In the genomic region with DNA sequence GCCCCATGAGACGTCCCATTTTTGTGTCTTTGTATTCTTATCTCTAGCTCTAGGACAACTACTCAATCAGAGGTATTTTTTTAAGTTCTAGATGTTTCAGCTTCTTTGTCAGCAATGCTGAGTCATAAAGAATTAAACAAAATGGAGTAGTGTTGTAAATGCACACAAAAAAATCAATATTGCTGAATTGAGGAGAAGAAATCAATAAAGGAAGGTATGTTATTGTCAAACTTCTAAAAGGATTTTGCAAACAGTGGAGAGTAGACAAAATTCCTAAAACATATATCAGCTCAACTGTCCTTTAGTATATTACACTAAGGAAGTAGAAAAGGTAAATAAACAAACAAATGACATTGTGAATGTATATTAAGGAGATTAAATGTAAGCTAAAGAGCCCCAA, we compare ENCODE assay signal across 16 cellular contexts.
DNase-seq lines count a peak whose midpoint lies in the region; TF ChIP-seq lines count a peak whose summit lies in the region.
"Had no signal": no experiment of that assay in that cellular context is flagged by ENCODE, and none has a peak within 500 bp of the region (broad histone marks: within the 10 kb centered on the region; RNA-seq: fewer than 3 reads in every experiment).

No MANE protein-coding gene starts in this region.

- H3K4me1 ChIP-seq in esophagus muscularis mucosa, result no peaks in the 10 kb centered on the region
- H3K4me1 ChIP-seq: HAP-1 had no signal

- H3K27me3 ChIP-seq in esophagus muscularis mucosa, result no peaks in the 10 kb centered on the region
- H3K27me3 ChIP-seq: BLaER1 treated with 17β-estradiol and CSF1 and Interleukin-3, amounts not matched to agents 10 nM and 100 nM had no signal

- TF ChIP-seq POLR2A in esophagus muscularis mucosa (IDR thresholded peaks at IDR 0.05; ENCODE audit: low read depth), result no peak

- TF ChIP-seq EP300 in esophagus muscularis mucosa (IDR thresholded peaks at IDR 0.05), result no peak

- no peaks in the 10 kb centered on the region for H3K36me3 Mint-ChIP-seq in glutamatergic neuron (ENCODE audit: unreplicated experiment)
- H3K36me3 Mint-ChIP-seq in mesothelial cell of epicardium, result no peaks in the 10 kb centered on the region
- H3K36me3 Mint-ChIP-seq: CD8-positive, alpha-beta T cell had no signal

- TF ChIP-seq CTCF in glutamatergic neuron (IDR thresholded peaks at IDR 0.05; ENCODE audit: partially characterized antibody, unreplicated experiment) (no peak), esophagus muscularis mucosa (IDR thresholded peaks at IDR 0.05) (no peak), mesothelial cell of epicardium (IDR thresholded peaks at IDR 0.05; ENCODE audit: unreplicated experiment) (no peak)

- H3K4me1 Mint-ChIP-seq in glutamatergic neuron (ENCODE audit: low read depth, unreplicated experiment) (peaks cover 28% of the 10 kb centered on the region), mesothelial cell of epicardium (no peaks in the 10 kb centered on the region)
- H3K4me1 Mint-ChIP-seq: B cell had no signal

- intact Hi-C loops in esophagus muscularis mucosa (cut with DNase I), result no loop called here

- no peak overlapping the region for H3K4me3 ChIP-seq in esophagus muscularis mucosa
- H3K4me3 ChIP-seq: BLaER1 treated with 17β-estradiol and CSF1 and Interleukin-3, amounts not matched to agents 10 nM and 100 nM; HAP-1 had no signal

- H3K9me3 Mint-ChIP-seq in glutamatergic neuron (ENCODE audit: unreplicated experiment) (no peaks in the 10 kb centered on the region), mesothelial cell of epicardium (no peaks in the 10 kb centered on the region)

- no peak overlapping the region for H3K27ac ChIP-seq in esophagus muscularis mucosa (replicated peaks in 1 of 4)
- H3K27ac ChIP-seq: BLaER1 treated with 17β-estradiol and CSF1 and Interleukin-3, amounts not matched to agents 10 nM and 100 nM had no signal

- H3K36me3 ChIP-seq in esophagus muscularis mucosa, result no peaks in the 10 kb centered on the region
- H3K36me3 ChIP-seq: BLaER1 treated with 17β-estradiol and CSF1 and Interleukin-3, amounts not matched to agents 10 nM and 100 nM; HAP-1 had no signal

- H3K27ac Mint-ChIP-seq in glutamatergic neuron (ENCODE audit: unreplicated experiment) (peak overlapping the region; percentile 6), mesothelial cell of epicardium (no peak overlapping the region)
- H3K27ac Mint-ChIP-seq: B cell; CD8-positive, alpha-beta T cell had no signal

- H3K27me3 Mint-ChIP-seq in glutamatergic neuron (ENCODE audit: unreplicated experiment) (no peaks in the 10 kb centered on the region), mesothelial cell of epicardium (ENCODE audit: low read depth) (peaks cover 9% of the 10 kb centered on the region)
- H3K27me3 Mint-ChIP-seq: B cell had no signal

- DNase-seq in NCI-H2107 treated with DMSO at 0.1 percent for 48 hours (lab: John Stamatoyannopoulos, UW; ENCODE audit: unreplicated experiment), result peak; percentile 5
- no peak for DNase-seq in NCI-H2107 (lab: John Stamatoyannopoulos, UW)
- peak; percentile 19 for DNase-seq in NCI-H146 (lab: John Stamatoyannopoulos, UW)
- DNase-seq in glutamatergic neuron, result no peak
- no peak for DNase-seq in esophagus muscularis mucosa (ENCODE audit: extremely low spot score)
- DNase-seq in ureter (ENCODE audit: low spot score), result no peak
- DNase-seq in mesothelial cell of epicardium (ENCODE audit: low spot score in 2 of 2, unreplicated experiment in 2 of 2), result no peak
- DNase-seq: 8988T; CD8-positive, alpha-beta T cell; COR-L47; DMS 273 treated with DMSO at 0.1 percent for 48 hours; DMS79; GDM1 had no signal

- no peak overlapping the region for H3K4me3 Mint-ChIP-seq in glutamatergic neuron (ENCODE audit: unreplicated experiment)
- H3K4me3 Mint-ChIP-seq in mesothelial cell of epicardium, result no peak overlapping the region
- H3K4me3 Mint-ChIP-seq: B cell; CD8-positive, alpha-beta T cell had no signal

- H3K9me3 ChIP-seq in esophagus muscularis mucosa, result no peaks in the 10 kb centered on the region
- H3K9me3 ChIP-seq: BLaER1 treated with 17β-estradiol and CSF1 and Interleukin-3, amounts not matched to agents 10 nM and 100 nM; HAP-1 had no signal

- 86% methylated on average over 1 of the region's 1 CpG for WGBS in esophagus muscularis mucosa

Comparison
In these comparisons a context has a peak if more than half of its experiments do, and no peak if none do; other contexts are left out.
1. DNase-seq: peak in NCI-H2107 treated with DMSO at 0.1 percent for 48 hours (single experiment) and NCI-H146 (single experiment); none in NCI-H2107 (single experiment), glutamatergic neuron (single experiment), esophagus muscularis mucosa (single experiment), ureter (single experiment) and mesothelial cell of epicardium (0 of 2).